16 cellular contexts compared by ENCODE assay signal in the genomic region with DNA sequence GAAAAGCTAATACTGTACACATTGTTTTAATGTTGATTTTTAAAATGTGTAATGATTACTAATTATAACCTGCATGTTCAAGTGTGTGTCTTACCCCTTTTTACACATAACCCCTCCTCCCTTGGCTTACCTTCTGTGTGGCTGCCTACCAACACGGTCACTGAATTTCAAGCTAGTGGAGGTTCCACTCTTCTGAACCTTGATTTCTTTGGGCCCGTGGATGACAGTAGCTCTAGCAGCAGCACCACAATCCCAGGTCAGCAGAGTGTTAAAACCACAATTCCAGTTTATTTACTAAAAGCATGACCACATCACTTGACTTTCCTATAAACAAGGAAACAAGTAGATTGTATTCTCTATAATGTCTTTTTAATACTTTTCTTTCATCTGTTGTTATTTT.
"Had no signal": no experiment of that assay in that cellular context is flagged by ENCODE, and none has a peak within 500 bp of the region (broad histone marks: within the 10 kb centered on the region; RNA-seq: fewer than 3 reads in every experiment).

No MANE protein-coding gene starts in this region.

- DNase-seq: cortex of kidney; dorsolateral prefrontal cortex; foreskin keratinocyte; immature natural killer cell; left ventricle myocardium inferior; lower lobe of right lung; mesendoderm; naive B cell; occipital lobe; pancreas; right cardiac atrium; stimulated activated CD4-positive, alpha-beta T cell treated with anti-CD3 and anti-CD28 coated beads, Interleukin-2, amount 100 ng/mL, for 48 hours; stimulated activated naive CD8-positive, alpha-beta T cell treated with anti-CD3 and anti-CD28 coated beads, Interleukin-15, Interleukin-2, amounts not matched to agents 100 U/mL and 50 U/mL, for 24 hours; tibial artery; upper lobe of left lung; uterus had no signal

- ATAC-seq: foreskin keratinocyte; lower lobe of right lung; pancreas; right cardiac atrium; stimulated activated naive CD8-positive, alpha-beta T cell treated with anti-CD3 and anti-CD28 coated beads, Interleukin-15, Interleukin-2, amounts not matched to agents 100 U/mL and 50 U/mL, for 24 hours had no signal
